22 cellular contexts compared by ENCODE assay signal in genomic region chr7:69104023-69104422, GRCh38.
"Had no signal": no experiment of that assay in that cellular context is flagged by ENCODE, and none has a peak within 500 bp of the region (broad histone marks: within the 10 kb centered on the region; RNA-seq: fewer than 3 reads in every experiment).

No MANE protein-coding gene starts in this region.

- H3K4me3 Mint-ChIP-seq: activated T-cell treated with anti-CD3 and anti-CD28 coated beads, Interleukin-2, amount 50 U/mL, for 72 hours; central memory CD8-positive, alpha-beta T cell; dendritic cell treated with granulocyte-macrophage colony-stimulating factor and Interleukin-4, amounts not matched to agents 40 ng/mL and 50 ng/mL, for 4 days; natural killer cell had no signal

- H3K9me3 Mint-ChIP-seq: central memory CD8-positive, alpha-beta T cell had no signal

- FAIRE-seq: bronchial epithelial cell, urothelium cell line had no signal

- H3K36me3 Mint-ChIP-seq: natural killer cell had no signal

- H3K9me3 ChIP-seq: esophagus muscularis mucosa, heart right ventricle, left lung, lower lobe of right lung, tibial nerve had no signal

- H3K27ac ChIP-seq: esophagus muscularis mucosa, heart right ventricle, left lung, lower lobe of right lung, spleen, tibial nerve had no signal

- H3K4me3 ChIP-seq: esophagus muscularis mucosa, heart right ventricle, left lung, lower lobe of right lung, spleen, tibial nerve had no signal

- H3K4me1 ChIP-seq: heart right ventricle, left lung, lower lobe of right lung, spleen, tibial nerve had no signal

- DNase-seq: activated CD4-positive, alpha-beta T cell treated with anti-CD3 and anti-CD28 coated beads for 4 hours; activated CD4-positive, alpha-beta T cell treated with anti-CD3 and anti-CD28 coated beads, Interleukin-2, amount 50 U/mL, for 4 hours; activated naive CD4-positive, alpha-beta T cell; activated T-cell treated with anti-CD3 and anti-CD28 coated beads for 4 hours; activated T-cell treated with anti-CD3 and anti-CD28 coated beads, Interleukin-2, amount 50 U/mL, for 72 hours; anterior cingulate cortex; foreskin melanocyte; heart right ventricle; left lung; lower lobe of right lung; mesenchymal stem cell; natural killer cell; right cardiac atrium; spleen; stimulated activated naive CD4-positive, alpha-beta T cell treated with Interleukin-2 at 50 U/mL for 16 hours had no signal

- H3K27me3 ChIP-seq: esophagus muscularis mucosa, heart right ventricle, left lung, spleen, tibial nerve had no signal

- H3K4me1 Mint-ChIP-seq: central memory CD8-positive, alpha-beta T cell; natural killer cell had no signal

- H3K27ac Mint-ChIP-seq: activated naive CD4-positive, alpha-beta T cell treated with anti-CD3 and anti-CD28 coated beads, Interleukin-2, amount 50 U/mL, for 72 hours; activated T-cell treated with anti-CD3 and anti-CD28 coated beads, Interleukin-2, amount 50 U/mL, for 72 hours; dendritic cell treated with granulocyte-macrophage colony-stimulating factor and Interleukin-4, amounts not matched to agents 40 ng/mL and 50 ng/mL, for 4 days; natural killer cell had no signal

- H3K27me3 Mint-ChIP-seq: central memory CD8-positive, alpha-beta T cell; dendritic cell treated with granulocyte-macrophage colony-stimulating factor and Interleukin-4, amounts not matched to agents 40 ng/mL and 50 ng/mL, for 4 days had no signal

- H3K36me3 ChIP-seq: esophagus muscularis mucosa, heart right ventricle, left lung, lower lobe of right lung, spleen, tibial nerve had no signal
